Comparison of ENCODE assay signal across 8 cellular contexts in genomic region chr9:35603506-35603985, GRCh38. TPM values are rescaled to one million over a fixed set of nuclear protein-coding genes. Genes with fewer than 3 reads are reported as not detected.
DNase-seq lines count a peak whose midpoint lies in the region; ATAC-seq, FAIRE-seq and TF ChIP-seq lines count a peak whose summit lies in the region.

No MANE protein-coding gene starts in this region.

- no peaks in the 10 kb centered on the region for H3K9me3 Mint-ChIP-seq in dendritic cell treated with granulocyte-macrophage colony-stimulating factor and Interleukin-4, amounts not matched to agents 40 ng/mL and 50 ng/mL, for 4 days

- H3K4me3 ChIP-seq in A549: peak overlapping the region; percentile 42
- peak overlapping the region; percentile 23 to 92 (median 66) for H3K4me3 ChIP-seq in Peyer's patch

- CTCF ChIA-PET in A549 (lab: Yijun Ruan, JAX): interaction anchor here (0.6 to 2.6 kb wide), 43 partner anchors 11 to 489 kb away, joined by 3 to 13 read pairs (median 4); partner anchors contain the start of genes CCDC107, CD72, CREB3 and RMRP

- H3K27me3 ChIP-seq in Peyer's patch: no peaks in the 10 kb centered on the region

- H3K9me3 ChIP-seq in A549 (no peaks in the 10 kb centered on the region), Peyer's patch (no peaks in the 10 kb centered on the region)

- peak overlapping the region; percentile 96 for H3K4me3 Mint-ChIP-seq in dendritic cell treated with granulocyte-macrophage colony-stimulating factor and Interleukin-4, amounts not matched to agents 40 ng/mL and 50 ng/mL, for 4 days

- peaks cover 56% of the 10 kb centered on the region for H3K4me1 Mint-ChIP-seq in dendritic cell treated with granulocyte-macrophage colony-stimulating factor and Interleukin-4, amounts not matched to agents 40 ng/mL and 50 ng/mL, for 4 days (ENCODE audit: low read depth)

- no peak for FAIRE-seq in A549 (lab: Jason Lieb, UNC)

- no peak for TF ChIP-seq POLR2A in A549 (IDR thresholded peaks at IDR 0.05; ENCODE audit: low read length)
- TF ChIP-seq POLR2A in Peyer's patch (IDR thresholded peaks at IDR 0.05): peak in 1 of 2 donors; percentile 36

- H3K4me1 ChIP-seq in A549 (peaks cover 11% of the 10 kb centered on the region), Peyer's patch (peaks cover 0 to 23% (median 11%) of the 10 kb centered on the region in 4 donors)

- no peak for TF ChIP-seq RAD21 in A549 (conservative IDR thresholded peaks at IDR 0.05 in 1 of 2, IDR thresholded peaks at IDR 0.05 in 1 of 2)

- H3K36me3 Mint-ChIP-seq in dendritic cell treated with granulocyte-macrophage colony-stimulating factor and Interleukin-4, amounts not matched to agents 40 ng/mL and 50 ng/mL, for 4 days (ENCODE audit: low read depth): peaks cover 27% of the 10 kb centered on the region

- H3K4me2 ChIP-seq in A549: peak overlapping the region; percentile 77

- TF ChIP-seq EP300 in A549 (IDR thresholded peaks at IDR 0.05): no peak

- DNase-seq in A549 (ENCODE audit: low read depth in 1 of 2, low spot score in 1 of 2): no peak
- DNase-seq in GM04504 (ENCODE audit: low read depth): peak; percentile 86
- peak in 2 of 3 donors; percentile 46 to 79 for DNase-seq in Peyer's patch
- DNase-seq in midbrain (lab: John Stamatoyannopoulos, UW): peak; percentile 67
- peak; percentile 77 for DNase-seq in ureter (ENCODE audit: low spot score)
- no peak for DNase-seq in retina

- peak overlapping the region; percentile 94 for H3K27ac Mint-ChIP-seq in dendritic cell treated with granulocyte-macrophage colony-stimulating factor and Interleukin-4, amounts not matched to agents 40 ng/mL and 50 ng/mL, for 4 days

- ATAC-seq in A549 (no peak), HG03442 (IDR thresholded peaks at IDR 0.05; ENCODE audit: unreplicated experiment) (no peak)

- no peak for TF ChIP-seq CTCF in A549 (IDR thresholded peaks at IDR 0.05)
- TF ChIP-seq CTCF in Peyer's patch (IDR thresholded peaks at IDR 0.05): no peak

- WGBS in A549 (ENCODE audit: missing lambda C conversion rate): 31% methylated on average over 18 of the region's 18 CpGs

- H3K27ac ChIP-seq in A549 (peak overlapping the region; percentile 74 to 82), Peyer's patch (peak overlapping the region; percentile 75 to 98 (median 96))

- H3K36me3 ChIP-seq in Peyer's patch: peaks cover 0 to 15% (median 0%) of the 10 kb centered on the region in 3 donors

- POLR2A ChIA-PET in A549 (lab: Yijun Ruan, JAX): interaction anchor here (0.6 to 2.1 kb wide), 12 partner anchors 9 to 488 kb away, joined by 3 to 10 read pairs (median 4); partner anchors contain the start of genes ATOSB, CCDC107, CREB3 and GBA2

- no peaks in the 10 kb centered on the region for H3K27me3 Mint-ChIP-seq in dendritic cell treated with granulocyte-macrophage colony-stimulating factor and Interleukin-4, amounts not matched to agents 40 ng/mL and 50 ng/mL, for 4 days

- intact Hi-C loops in dendritic cell treated with granulocyte-macrophage colony-stimulating factor and Interleukin-4, amounts not matched to agents 40 ng/mL and 50 ng/mL, for 4 days (cut with micrococcal nuclease): no loop called here

TF ChIP-seq in A549, 52 proteins besides CTCF, POLR2A, EP300 and RAD21:
- TF ChIP-seq ATOH8 (CRISPR knock-in tag; IDR thresholded peaks at IDR 0.05; ENCODE audit: low read depth): peak; percentile 59; the same call in 1 of the 2 replicates
- TF ChIP-seq CEBPB (IDR thresholded peaks at IDR 0.05): peak in 1 of 2 experiments; percentile 63; a peak in 2 of 4 replicates
- TF ChIP-seq USF2 (IDR thresholded peaks at IDR 0.05): no peak
- 0 out of 2 replicates have a peak, but pooled peaks have one; percentile 36 for TF ChIP-seq HOXB5 (CRISPR knock-in tag; IDR thresholded peaks at IDR 0.05)
- TF ChIP-seq HES2 (IDR thresholded peaks at IDR 0.05): no peak
- TF ChIP-seq HOXA7 (CRISPR knock-in tag; IDR thresholded peaks at IDR 0.05): peak; percentile 63; the same call in 1 of the 2 replicates
- TF ChIP-seq BCL3 (IDR thresholded peaks at IDR 0.05): 0 out of 3 replicates have a peak, but pooled peaks have one; percentile 40
TF ChIP-seq in A549: peak in this region for 5.

RNA-seq across cellular contexts. Expression of gene TESK1, which starts 1.5 kb away (rescaled TPM):
- polyA plus RNA-seq in A549 (2011; rRNA removed) (16.5 and 17.4 TPM in 2 replicates), A549 (2017; fragmentation: RNase III; extraction: RNeasy Plus Mini Kit Qiagen cat#74134 plus additional on column Dnase treatment) (29.9 to 33.0 TPM (median 30.6 TPM) in 3 replicates)
- polyA plus RNA-seq in A549 (2012; cell fraction: cytosol; rRNA removed): 18.7 and 25.6 TPM in 2 replicates
- polyA plus RNA-seq in A549 (2012; cell fraction: nucleus; rRNA removed): 57.5 and 63.3 TPM in 2 replicates
- 16.1 and 20.1 TPM in 2 replicates for polyA minus RNA-seq in A549 (2011; rRNA and poly(A)+ RNA removed)
- total RNA-seq in Peyer's patch (10 to 100 TPM; 21.5 to 85.1 (median 50.7) TPM), ureter (25.6 TPM)

RNA-seq across cellular contexts. Expression of gene CD72, which starts 14.7 kb away (rescaled TPM):
- polyA plus RNA-seq in A549 (2011; rRNA removed) (0.87 and 1.2 TPM in 2 replicates), A549 (2017; fragmentation: RNase III; extraction: RNeasy Plus Mini Kit Qiagen cat#74134 plus additional on column Dnase treatment) (0.10 to 0.55 TPM (median 0.44 TPM) in 3 replicates)
- 0.17 and 0.19 TPM in 2 replicates for polyA plus RNA-seq in A549 (2012; cell fraction: cytosol; rRNA removed)
- 1.2 and 1.4 TPM in 2 replicates for polyA plus RNA-seq in A549 (2012; cell fraction: nucleus; rRNA removed)
- polyA minus RNA-seq in A549 (2011; rRNA and poly(A)+ RNA removed): 0.74 and 0.92 TPM in 2 replicates
- total RNA-seq in Peyer's patch (10 to 100 TPM in 1 of 4 donors, 1 to 10 TPM in 3; 2.3 to 62.7 (median 4.4) TPM), ureter (2.0 TPM)

RNA-seq across cellular contexts. Expression of gene SIT1, which starts 47.2 kb away (rescaled TPM):
- polyA plus RNA-seq in A549 (2011; rRNA removed) (not detected in 2 replicates), A549 (2017; fragmentation: RNase III; extraction: RNeasy Plus Mini Kit Qiagen cat#74134 plus additional on column Dnase treatment) (not detected in 3 replicates)
- not detected in 2 replicates for polyA plus RNA-seq in A549 (2012; cell fraction: cytosol; rRNA removed)
- not detected in 2 replicates for polyA plus RNA-seq in A549 (2012; cell fraction: nucleus; rRNA removed)
- polyA minus RNA-seq in A549 (2011; rRNA and poly(A)+ RNA removed): not detected in 2 replicates
- total RNA-seq in Peyer's patch (1 to 10 TPM in 1 of 4 donors, not detected in 3; 2.4 TPM), ureter (0.52 TPM)

RNA-seq across cellular contexts. Expression of gene RMRP, which starts 54.3 kb away (rescaled TPM):
- 80.2 and 257 TPM in 2 replicates for polyA plus RNA-seq in A549 (2011; rRNA removed)
- polyA plus RNA-seq in A549 (2012; cell fraction: cytosol; rRNA removed): 70.8 and 88.5 TPM in 2 replicates
- polyA plus RNA-seq in A549 (2012; cell fraction: nucleus; rRNA removed): 313 TPM in 1 of 2 replicates, not detected in the other
- 14.7 TPM in 1 of 3 replicates, not detected in the others for polyA plus RNA-seq in A549 (2017; fragmentation: RNase III; extraction: RNeasy Plus Mini Kit Qiagen cat#74134 plus additional on column Dnase treatment)
- polyA minus RNA-seq in A549 (2011; rRNA and poly(A)+ RNA removed): 13,550 and 18,381 TPM in 2 replicates
- 1,000 to 10,000 TPM in 3 of 4 donors, not detected in 1; 1,673 to 3,824 (median 2,659) TPM for total RNA-seq in Peyer's patch
- 3,373 TPM for total RNA-seq in ureter

RNA-seq across cellular contexts. Expression of gene CCDC107, which starts 54.5 kb away (rescaled TPM):
- polyA plus RNA-seq in A549 (2011; rRNA removed) (11.0 and 13.3 TPM in 2 replicates), A549 (2017; fragmentation: RNase III; extraction: RNeasy Plus Mini Kit Qiagen cat#74134 plus additional on column Dnase treatment) (20.4 to 21.9 TPM (median 20.7 TPM) in 3 replicates)
- polyA plus RNA-seq in A549 (2012; cell fraction: cytosol; rRNA removed): 24.8 and 25.7 TPM in 2 replicates
- polyA plus RNA-seq in A549 (2012; cell fraction: nucleus; rRNA removed): 16.2 and 17.0 TPM in 2 replicates
- polyA minus RNA-seq in A549 (2011; rRNA and poly(A)+ RNA removed): 6.2 and 9.3 TPM in 2 replicates
- total RNA-seq in Peyer's patch (10 to 100 TPM; 14.0 to 21.9 (median 20.2) TPM), ureter (22.4 TPM)

Comparison
In these comparisons a context has a peak if more than half of its experiments do, and no peak if none do; other contexts are left out.
1. DNase-seq: peak in GM04504 (single experiment), Peyer's patch (2 of 3), midbrain (single experiment) and ureter (single experiment); none in A549 (0 of 2) and retina (single experiment).